Comparison of ENCODE assay signal across 1 cellular context in the genomic region with DNA sequence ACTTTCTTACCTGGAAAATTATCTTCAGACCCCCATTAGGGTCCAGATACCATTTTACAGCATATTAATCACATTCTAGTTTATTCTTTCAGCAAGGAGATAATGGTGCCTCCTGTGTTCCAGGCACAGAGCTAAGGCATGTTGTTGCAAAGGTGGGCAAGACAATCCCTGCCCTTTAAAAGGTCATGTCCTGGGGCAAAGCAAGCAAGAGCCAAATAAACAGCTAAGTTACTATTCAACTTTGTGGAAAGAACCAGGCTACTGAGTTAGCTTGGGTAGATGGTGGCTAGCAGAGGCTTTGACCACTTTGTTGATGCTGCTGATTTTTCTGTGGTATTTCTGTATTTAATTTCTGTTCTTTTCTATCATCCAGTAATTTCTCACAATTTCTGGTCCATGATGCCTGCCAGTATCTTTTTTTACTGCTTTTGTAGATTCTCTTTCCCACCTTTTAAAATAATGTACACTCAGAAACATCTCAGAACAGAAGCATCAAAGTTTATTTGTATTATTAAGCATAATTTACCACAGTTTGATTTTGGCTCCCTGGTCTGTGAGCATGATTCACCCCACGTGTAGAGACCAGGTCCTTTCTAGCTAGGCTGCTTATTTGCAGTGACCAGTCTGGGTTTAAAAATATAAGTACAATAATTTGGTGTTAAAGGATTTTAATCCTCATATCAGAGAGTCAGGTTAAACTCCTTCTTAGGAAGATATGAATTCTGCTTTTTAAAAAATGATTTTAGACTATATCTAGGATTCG.
TF ChIP-seq lines count a peak whose summit lies in the region.

No MANE protein-coding gene starts in this region.

TF ChIP-seq in HepG2, 621 proteins besides CTCF, POLR2A, EP300 and RAD21 (continued from another document and continues in another):
- TF ChIP-seq TEAD3 (CRISPR knock-in tag; optimal IDR thresholded peaks at IDR 0.05; ENCODE audit: borderline replicate concordance) (peak; percentile 27), NFE2L2 (IDR thresholded peaks at IDR 0.05; ENCODE audit: low read length) (no peak), ZC3H4 (CRISPR knock-in tag; IDR thresholded peaks at IDR 0.05; ENCODE audit: borderline replicate concordance) (no peak), ZFP36 (IDR thresholded peaks at IDR 0.05; ENCODE audit: borderline replicate concordance, low read depth, low read length, partially characterized antibody) (no peak), ZNF891 (CRISPR knock-in tag; IDR thresholded peaks at IDR 0.05) (no peak), ZNF441 (CRISPR knock-in tag; IDR thresholded peaks at IDR 0.05; ENCODE audit: borderline replicate concordance) (no peak), JUND (CRISPR knock-in tag; IDR thresholded peaks at IDR 0.05) (no peak), CHD4 (IDR thresholded peaks at IDR 0.05; ENCODE audit: borderline replicate concordance, low read length) (no peak), GTF2F1 (IDR thresholded peaks at IDR 0.05; ENCODE audit: low read length) (no peak), POGZ (CRISPR knock-in tag; IDR thresholded peaks at IDR 0.05) (peak; percentile 68), ATAD3A (CRISPR knock-in tag; IDR thresholded peaks at IDR 0.05) (no peak), REPIN1 (CRISPR knock-in tag; IDR thresholded peaks at IDR 0.05; ENCODE audit: borderline replicate concordance, low read depth) (no peak), GATAD1 (CRISPR knock-in tag; IDR thresholded peaks at IDR 0.05) (no peak), EEA1 (CRISPR knock-in tag; IDR thresholded peaks at IDR 0.05; ENCODE audit: borderline replicate concordance) (no peak), TCF7L2 (IDR thresholded peaks at IDR 0.05; ENCODE audit: low read depth, low read length) (no peak), MEIS1 (CRISPR knock-in tag; IDR thresholded peaks at IDR 0.05; ENCODE audit: borderline replicate concordance) (no peak), ZNF382 (CRISPR knock-in tag; IDR thresholded peaks at IDR 0.05; ENCODE audit: borderline replicate concordance) (no peak), ZNF790 (CRISPR knock-in tag; IDR thresholded peaks at IDR 0.05; ENCODE audit: borderline replicate concordance) (no peak), ZNF737 (CRISPR knock-in tag; IDR thresholded peaks at IDR 0.05; ENCODE audit: borderline replicate concordance) (no peak), ARID2 (CRISPR knock-in tag; IDR thresholded peaks at IDR 0.05; ENCODE audit: borderline replicate concordance) (no peak), SOX5 (CRISPR knock-in tag; IDR thresholded peaks at IDR 0.05; ENCODE audit: borderline replicate concordance) (peak; percentile 74; the same call in 1 of the 2 replicates), NR2F1 (CRISPR knock-in tag; IDR thresholded peaks at IDR 0.05) (peak in 1 of 2 experiments; percentile 84; a peak in 1 of 4 replicates), ZNF124 (CRISPR knock-in tag; IDR thresholded peaks at IDR 0.05) (no peak), SPEN (CRISPR knock-in tag; IDR thresholded peaks at IDR 0.05; ENCODE audit: low read depth) (no peak), FOSL2 (CRISPR knock-in tag; IDR thresholded peaks at IDR 0.05) (0 out of 2 replicates have a peak, but pooled peaks have one; percentile 7), ZNF263 (CRISPR knock-in tag; IDR thresholded peaks at IDR 0.05) (no peak), DNMT1 (CRISPR knock-in tag; IDR thresholded peaks at IDR 0.05) (no peak), TBL1XR1 (IDR thresholded peaks at IDR 0.05; ENCODE audit: borderline replicate concordance, low read length, partially characterized antibody) (no peak), MTA1 (CRISPR knock-in tag; IDR thresholded peaks at IDR 0.05; ENCODE audit: borderline replicate concordance) (no peak), CHCHD3 (CRISPR knock-in tag; IDR thresholded peaks at IDR 0.05) (no peak), SAP130 (CRISPR knock-in tag; IDR thresholded peaks at IDR 0.05; ENCODE audit: low read depth) (peak; percentile 29; the same call in 1 of the 2 replicates)
- TF ChIP-seq, protein P1, sequence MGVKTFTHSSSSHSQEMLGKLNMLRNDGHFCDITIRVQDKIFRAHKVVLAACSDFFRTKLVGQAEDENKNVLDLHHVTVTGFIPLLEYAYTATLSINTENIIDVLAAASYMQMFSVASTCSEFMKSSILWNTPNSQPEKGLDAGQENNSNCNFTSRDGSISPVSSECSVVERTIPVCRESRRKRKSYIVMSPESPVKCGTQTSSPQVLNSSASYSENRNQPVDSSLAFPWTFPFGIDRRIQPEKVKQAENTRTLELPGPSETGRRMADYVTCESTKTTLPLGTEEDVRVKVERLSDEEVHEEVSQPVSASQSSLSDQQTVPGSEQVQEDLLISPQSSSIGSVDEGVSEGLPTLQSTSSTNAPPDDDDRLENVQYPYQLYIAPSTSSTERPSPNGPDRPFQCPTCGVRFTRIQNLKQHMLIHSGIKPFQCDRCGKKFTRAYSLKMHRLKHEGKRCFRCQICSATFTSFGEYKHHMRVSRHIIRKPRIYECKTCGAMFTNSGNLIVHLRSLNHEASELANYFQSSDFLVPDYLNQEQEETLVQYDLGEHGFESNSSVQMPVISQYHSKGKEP (CRISPR knock-in tag; IDR thresholded peaks at IDR 0.05): no peak
- TF ChIP-seq, protein P2, sequence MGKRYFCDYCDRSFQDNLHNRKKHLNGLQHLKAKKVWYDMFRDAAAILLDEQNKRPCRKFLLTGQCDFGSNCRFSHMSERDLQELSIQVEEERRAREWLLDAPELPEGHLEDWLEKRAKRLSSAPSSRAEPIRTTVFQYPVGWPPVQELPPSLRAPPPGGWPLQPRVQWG (CRISPR knock-in tag; IDR thresholded peaks at IDR 0.05; ENCODE audit: borderline replicate concordance, low read depth): no peak
- TF ChIP-seq, protein P3, sequence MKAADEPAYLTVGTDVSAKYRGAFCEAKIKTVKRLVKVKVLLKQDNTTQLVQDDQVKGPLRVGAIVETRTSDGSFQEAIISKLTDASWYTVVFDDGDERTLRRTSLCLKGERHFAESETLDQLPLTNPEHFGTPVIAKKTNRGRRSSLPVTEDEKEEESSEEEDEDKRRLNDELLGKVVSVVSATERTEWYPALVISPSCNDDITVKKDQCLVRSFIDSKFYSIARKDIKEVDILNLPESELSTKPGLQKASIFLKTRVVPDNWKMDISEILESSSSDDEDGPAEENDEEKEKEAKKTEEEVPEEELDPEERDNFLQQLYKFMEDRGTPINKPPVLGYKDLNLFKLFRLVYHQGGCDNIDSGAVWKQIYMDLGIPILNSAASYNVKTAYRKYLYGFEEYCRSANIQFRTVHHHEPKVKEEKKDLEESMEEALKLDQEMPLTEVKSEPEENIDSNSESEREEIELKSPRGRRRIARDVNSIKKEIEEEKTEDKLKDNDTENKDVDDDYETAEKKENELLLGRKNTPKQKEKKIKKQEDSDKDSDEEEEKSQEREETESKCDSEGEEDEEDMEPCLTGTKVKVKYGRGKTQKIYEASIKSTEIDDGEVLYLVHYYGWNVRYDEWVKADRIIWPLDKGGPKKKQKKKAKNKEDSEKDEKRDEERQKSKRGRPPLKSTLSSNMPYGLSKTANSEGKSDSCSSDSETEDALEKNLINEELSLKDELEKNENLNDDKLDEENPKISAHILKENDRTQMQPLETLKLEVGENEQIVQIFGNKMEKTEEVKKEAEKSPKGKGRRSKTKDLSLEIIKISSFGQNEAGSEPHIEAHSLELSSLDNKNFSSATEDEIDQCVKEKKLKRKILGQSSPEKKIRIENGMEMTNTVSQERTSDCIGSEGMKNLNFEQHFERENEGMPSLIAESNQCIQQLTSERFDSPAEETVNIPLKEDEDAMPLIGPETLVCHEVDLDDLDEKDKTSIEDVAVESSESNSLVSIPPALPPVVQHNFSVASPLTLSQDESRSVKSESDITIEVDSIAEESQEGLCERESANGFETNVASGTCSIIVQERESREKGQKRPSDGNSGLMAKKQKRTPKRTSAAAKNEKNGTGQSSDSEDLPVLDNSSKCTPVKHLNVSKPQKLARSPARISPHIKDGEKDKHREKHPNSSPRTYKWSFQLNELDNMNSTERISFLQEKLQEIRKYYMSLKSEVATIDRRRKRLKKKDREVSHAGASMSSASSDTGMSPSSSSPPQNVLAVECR (CRISPR knock-in tag; IDR thresholded peaks at IDR 0.05; ENCODE audit: borderline replicate concordance): no peak
- TF ChIP-seq, protein P4, sequence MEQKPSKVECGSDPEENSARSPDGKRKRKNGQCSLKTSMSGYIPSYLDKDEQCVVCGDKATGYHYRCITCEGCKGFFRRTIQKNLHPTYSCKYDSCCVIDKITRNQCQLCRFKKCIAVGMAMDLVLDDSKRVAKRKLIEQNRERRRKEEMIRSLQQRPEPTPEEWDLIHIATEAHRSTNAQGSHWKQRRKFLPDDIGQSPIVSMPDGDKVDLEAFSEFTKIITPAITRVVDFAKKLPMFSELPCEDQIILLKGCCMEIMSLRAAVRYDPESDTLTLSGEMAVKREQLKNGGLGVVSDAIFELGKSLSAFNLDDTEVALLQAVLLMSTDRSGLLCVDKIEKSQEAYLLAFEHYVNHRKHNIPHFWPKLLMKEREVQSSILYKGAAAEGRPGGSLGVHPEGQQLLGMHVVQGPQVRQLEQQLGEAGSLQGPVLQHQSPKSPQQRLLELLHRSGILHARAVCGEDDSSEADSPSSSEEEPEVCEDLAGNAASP (CRISPR knock-in tag; IDR thresholded peaks at IDR 0.05; ENCODE audit: borderline replicate concordance): peak; percentile 62; the same call in 1 of the 2 replicates
- TF ChIP-seq, protein P5, sequence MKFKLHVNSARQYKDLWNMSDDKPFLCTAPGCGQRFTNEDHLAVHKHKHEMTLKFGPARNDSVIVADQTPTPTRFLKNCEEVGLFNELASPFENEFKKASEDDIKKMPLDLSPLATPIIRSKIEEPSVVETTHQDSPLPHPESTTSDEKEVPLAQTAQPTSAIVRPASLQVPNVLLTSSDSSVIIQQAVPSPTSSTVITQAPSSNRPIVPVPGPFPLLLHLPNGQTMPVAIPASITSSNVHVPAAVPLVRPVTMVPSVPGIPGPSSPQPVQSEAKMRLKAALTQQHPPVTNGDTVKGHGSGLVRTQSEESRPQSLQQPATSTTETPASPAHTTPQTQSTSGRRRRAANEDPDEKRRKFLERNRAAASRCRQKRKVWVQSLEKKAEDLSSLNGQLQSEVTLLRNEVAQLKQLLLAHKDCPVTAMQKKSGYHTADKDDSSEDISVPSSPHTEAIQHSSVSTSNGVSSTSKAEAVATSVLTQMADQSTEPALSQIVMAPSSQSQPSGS (CRISPR knock-in tag; IDR thresholded peaks at IDR 0.05): peak; percentile 57; the same call in 1 of the 2 replicates
- TF ChIP-seq, protein P6, sequence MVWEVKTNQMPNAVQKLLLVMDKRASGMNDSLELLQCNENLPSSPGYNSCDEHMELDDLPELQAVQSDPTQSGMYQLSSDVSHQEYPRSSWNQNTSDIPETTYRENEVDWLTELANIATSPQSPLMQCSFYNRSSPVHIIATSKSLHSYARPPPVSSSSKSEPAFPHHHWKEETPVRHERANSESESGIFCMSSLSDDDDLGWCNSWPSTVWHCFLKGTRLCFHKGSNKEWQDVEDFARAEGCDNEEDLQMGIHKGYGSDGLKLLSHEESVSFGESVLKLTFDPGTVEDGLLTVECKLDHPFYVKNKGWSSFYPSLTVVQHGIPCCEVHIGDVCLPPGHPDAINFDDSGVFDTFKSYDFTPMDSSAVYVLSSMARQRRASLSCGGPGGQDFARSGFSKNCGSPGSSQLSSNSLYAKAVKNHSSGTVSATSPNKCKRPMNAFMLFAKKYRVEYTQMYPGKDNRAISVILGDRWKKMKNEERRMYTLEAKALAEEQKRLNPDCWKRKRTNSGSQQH (CRISPR knock-in tag; IDR thresholded peaks at IDR 0.05; ENCODE audit: low read depth): no peak
- TF ChIP-seq, protein P7, sequence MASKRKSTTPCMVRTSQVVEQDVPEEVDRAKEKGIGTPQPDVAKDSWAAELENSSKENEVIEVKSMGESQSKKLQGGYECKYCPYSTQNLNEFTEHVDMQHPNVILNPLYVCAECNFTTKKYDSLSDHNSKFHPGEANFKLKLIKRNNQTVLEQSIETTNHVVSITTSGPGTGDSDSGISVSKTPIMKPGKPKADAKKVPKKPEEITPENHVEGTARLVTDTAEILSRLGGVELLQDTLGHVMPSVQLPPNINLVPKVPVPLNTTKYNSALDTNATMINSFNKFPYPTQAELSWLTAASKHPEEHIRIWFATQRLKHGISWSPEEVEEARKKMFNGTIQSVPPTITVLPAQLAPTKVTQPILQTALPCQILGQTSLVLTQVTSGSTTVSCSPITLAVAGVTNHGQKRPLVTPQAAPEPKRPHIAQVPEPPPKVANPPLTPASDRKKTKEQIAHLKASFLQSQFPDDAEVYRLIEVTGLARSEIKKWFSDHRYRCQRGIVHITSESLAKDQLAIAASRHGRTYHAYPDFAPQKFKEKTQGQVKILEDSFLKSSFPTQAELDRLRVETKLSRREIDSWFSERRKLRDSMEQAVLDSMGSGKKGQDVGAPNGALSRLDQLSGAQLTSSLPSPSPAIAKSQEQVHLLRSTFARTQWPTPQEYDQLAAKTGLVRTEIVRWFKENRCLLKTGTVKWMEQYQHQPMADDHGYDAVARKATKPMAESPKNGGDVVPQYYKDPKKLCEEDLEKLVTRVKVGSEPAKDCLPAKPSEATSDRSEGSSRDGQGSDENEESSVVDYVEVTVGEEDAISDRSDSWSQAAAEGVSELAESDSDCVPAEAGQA (IDR thresholded peaks at IDR 0.05; ENCODE audit: low read depth): no peak
- TF ChIP-seq, protein P7 (CRISPR knock-in tag; IDR thresholded peaks at IDR 0.05; ENCODE audit: borderline replicate concordance): no peak
- TF ChIP-seq, protein P8, sequence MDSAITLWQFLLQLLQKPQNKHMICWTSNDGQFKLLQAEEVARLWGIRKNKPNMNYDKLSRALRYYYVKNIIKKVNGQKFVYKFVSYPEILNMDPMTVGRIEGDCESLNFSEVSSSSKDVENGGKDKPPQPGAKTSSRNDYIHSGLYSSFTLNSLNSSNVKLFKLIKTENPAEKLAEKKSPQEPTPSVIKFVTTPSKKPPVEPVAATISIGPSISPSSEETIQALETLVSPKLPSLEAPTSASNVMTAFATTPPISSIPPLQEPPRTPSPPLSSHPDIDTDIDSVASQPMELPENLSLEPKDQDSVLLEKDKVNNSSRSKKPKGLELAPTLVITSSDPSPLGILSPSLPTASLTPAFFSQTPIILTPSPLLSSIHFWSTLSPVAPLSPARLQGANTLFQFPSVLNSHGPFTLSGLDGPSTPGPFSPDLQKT (CRISPR knock-in tag; IDR thresholded peaks at IDR 0.05; ENCODE audit: borderline replicate concordance): no peak
